Comparison of ENCODE assay signal across 1 cellular context in genomic region chr10:35575640-35576039, GRCh38.
TF ChIP-seq lines count a peak whose summit lies in the region.

No MANE protein-coding gene starts in this region.

TF ChIP-seq in H1, 55 proteins besides CTCF, POLR2A, EP300 and RAD21:
- no peak for TF ChIP-seq CEBPB (IDR thresholded peaks at IDR 0.05; ENCODE audit: low read depth, low read length)
- TF ChIP-seq, protein P1, sequence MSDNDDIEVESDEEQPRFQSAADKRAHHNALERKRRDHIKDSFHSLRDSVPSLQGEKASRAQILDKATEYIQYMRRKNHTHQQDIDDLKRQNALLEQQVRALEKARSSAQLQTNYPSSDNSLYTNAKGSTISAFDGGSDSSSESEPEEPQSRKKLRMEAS (IDR thresholded peaks at IDR 0.05): peak; percentile 60
- 0 out of 2 replicates have a peak, but pooled peaks have one; percentile 22 for TF ChIP-seq POLR2AphosphoS5 (IDR thresholded peaks at IDR 0.05; ENCODE audit: low read depth, low read length)
- TF ChIP-seq E2F6 (IDR thresholded peaks at IDR 0.05): peak; percentile 86
